In the genomic region with DNA sequence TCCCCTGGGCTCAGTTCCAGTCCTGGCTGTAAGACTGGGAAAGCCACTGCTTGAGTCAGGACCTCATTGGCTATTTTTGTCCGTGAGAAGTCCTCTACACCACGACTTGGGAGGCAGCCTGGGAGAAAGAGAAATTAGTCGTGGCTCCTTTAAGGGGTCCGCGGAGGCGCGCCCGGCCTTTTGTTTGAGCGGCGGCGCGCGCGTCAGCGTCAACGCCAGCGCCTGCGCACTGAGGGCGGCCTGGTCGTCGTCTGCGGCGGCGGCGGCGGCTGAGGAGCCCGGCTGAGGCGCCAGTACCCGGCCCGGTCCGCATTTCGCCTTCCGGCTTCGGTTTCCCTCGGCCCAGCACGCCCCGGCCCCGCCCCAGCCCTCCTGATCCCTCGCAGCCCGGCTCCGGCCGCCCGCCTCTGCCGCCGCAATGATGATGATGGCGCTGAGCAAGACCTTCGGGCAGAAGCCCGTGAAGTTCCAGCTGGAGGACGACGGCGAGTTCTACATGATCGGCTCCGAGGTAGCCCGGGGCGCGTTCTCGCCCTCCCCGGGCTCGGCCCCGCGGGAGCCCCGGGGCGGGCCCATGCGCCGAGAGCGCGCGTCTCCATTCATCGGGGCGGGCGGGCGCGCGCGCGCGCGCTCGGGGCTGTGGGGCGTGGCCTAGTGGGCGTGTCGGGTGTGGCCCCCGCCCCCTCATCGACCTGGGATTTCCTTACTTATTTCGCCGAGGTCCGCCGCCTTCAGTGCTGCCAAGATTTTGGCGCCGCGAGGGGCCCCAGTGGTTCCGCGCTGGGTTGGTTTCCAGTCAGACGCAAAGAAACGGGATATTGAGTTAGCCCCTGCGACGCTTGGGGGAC, we compare ENCODE assay signal across 8 cellular contexts. TPM values are rescaled to one million over a fixed set of nuclear protein-coding genes. Genes with fewer than 3 reads are reported as not detected.
DNase-seq lines count a peak whose midpoint lies in the region; ATAC-seq and TF ChIP-seq lines count a peak whose summit lies in the region.

Gene SMARCB1, plus strand, starts transcription at position 215 of the 848 bp plus-strand sequence. Its CDS starts 204 bp downstream, at position 419.

- H3K9me3 ChIP-seq in DND-41 (ENCODE audit: insufficient read depth, low read length, severe bottlenecking) (no peaks in the 10 kb centered on the region), SJCRH30 (replicated peaks) (no peaks in the 10 kb centered on the region), neuron (ENCODE audit: low read length) (no peaks in the 10 kb centered on the region), stomach smooth muscle (ENCODE audit: control insufficient read depth in 2 of 2, low read length in 2 of 2) (no peaks in the 10 kb centered on the region)

- H3K4me2 ChIP-seq in DND-41 (ENCODE audit: insufficient read depth, low read length) = peak within 1 kb of the TSS; percentile 76

- peaks cover 42% of the 10 kb centered on the region for H3K4me1 ChIP-seq in DND-41 (ENCODE audit: insufficient read depth, low read length)
- peaks cover 15% of the 10 kb centered on the region for H3K4me1 ChIP-seq in SJCRH30
- H3K4me1 ChIP-seq in foreskin keratinocyte = no peaks in the 10 kb centered on the region
- H3K4me1 ChIP-seq in neuron (ENCODE audit: insufficient read depth, low read length) = peaks cover 14% of the 10 kb centered on the region
- H3K4me1 ChIP-seq in stomach smooth muscle (ENCODE audit: control insufficient read depth, insufficient read depth, low read length) = peaks cover 34% of the 10 kb centered on the region

- H3K9ac ChIP-seq in DND-41 (ENCODE audit: low read depth, low read length) (peak within 1 kb of the TSS; percentile 99), stomach smooth muscle (ENCODE audit: low read length in 2 of 2) (peak within 1 kb of the TSS; percentile 82 to 92)

- H3K27ac ChIP-seq in DND-41 (ENCODE audit: low read length) (peak within 1 kb of the TSS; percentile 95), SJCRH30 (peak within 1 kb of the TSS; percentile 97), foreskin keratinocyte (peak within 1 kb of the TSS; percentile 90), stomach smooth muscle (ENCODE audit: low read length) (peak within 1 kb of the TSS; percentile 94)

- ATAC-seq in DND-41 (ENCODE audit: insufficient read depth, low read depth) (peak; percentile 64), GM21786 (IDR thresholded peaks at IDR 0.05; ENCODE audit: unreplicated experiment) (peak; percentile 67), foreskin keratinocyte (peak; percentile 73)

- TF ChIP-seq CTCF in DND-41 (IDR thresholded peaks at IDR 0.05; ENCODE audit: borderline replicate concordance, extremely low read depth, low read length, poor library complexity, severe bottlenecking) = no peak
- TF ChIP-seq CTCF in LNCaP clone FGC (IDR thresholded peaks at IDR 0.05; ENCODE audit: control insufficient read depth, extremely low read depth, insufficient read depth) = no peak
- TF ChIP-seq CTCF in foreskin keratinocyte (conservative IDR thresholded peaks at IDR 0.05) = peak; percentile 18

- peaks cover 31% of the 10 kb centered on the region for H3K36me3 ChIP-seq in DND-41 (ENCODE audit: insufficient read depth, low read length)
- H3K36me3 ChIP-seq in SJCRH30 = peaks cover 9% of the 10 kb centered on the region
- H3K36me3 ChIP-seq in neuron (ENCODE audit: insufficient read depth, low read length) = peaks cover 12% of the 10 kb centered on the region
- H3K36me3 ChIP-seq in stomach smooth muscle (ENCODE audit: control insufficient read depth in 2 of 2, insufficient read depth in 2 of 2, low read length in 2 of 2) = peaks cover 4 to 5% of the 10 kb centered on the region in 2 donors

- H3K79me2 ChIP-seq in DND-41 (ENCODE audit: insufficient read depth, low read length) = peaks cover 50% of the 10 kb centered on the region

- DNase-seq in DND-41 = peak; percentile 88
- peak; percentile 63 for DNase-seq in LNCaP clone FGC (ENCODE audit: low read depth)
- peak; percentile 86 to 92 for DNase-seq in SJCRH30
- DNase-seq in activated gamma-delta T cell treated with Interleukin-2 at 50 U/mL for 16 hours = peak; percentile 84
- DNase-seq in foreskin keratinocyte = peak; percentile 45 to 70

- H3K27me3 ChIP-seq in DND-41 (ENCODE audit: insufficient read depth, low read length, poor library complexity) (no peaks in the 10 kb centered on the region), SJCRH30 (no peaks in the 10 kb centered on the region), foreskin keratinocyte (no peaks in the 10 kb centered on the region), neuron (ENCODE audit: insufficient read depth, low read length) (no peaks in the 10 kb centered on the region), stomach smooth muscle (ENCODE audit: control insufficient read depth in 1 of 2, insufficient read depth in 2 of 2, low read length in 2 of 2) (no peaks in the 10 kb centered on the region)

- H2AFZ ChIP-seq in DND-41 (ENCODE audit: low read depth, low read length) (peak within 1 kb of the TSS; percentile 93), neuron (ENCODE audit: low read depth, low read length) (peak within 1 kb of the TSS; percentile 27)

- H3K4me3 ChIP-seq in DND-41 (ENCODE audit: low read depth in 1 of 2, low read length in 2 of 2) (peak within 1 kb of the TSS; percentile 44 to 85; a peak in 3 of 4 replicates), LNCaP clone FGC (ENCODE audit: low read depth, low read length) (peak within 1 kb of the TSS; percentile 83), SJCRH30 (peak within 1 kb of the TSS; percentile 95), neuron (ENCODE audit: low read length) (peak within 1 kb of the TSS; percentile 74), stomach smooth muscle (ENCODE audit: low read length in 2 of 2) (peak within 1 kb of the TSS; percentile 87 to 93)

- H4K20me1 ChIP-seq in DND-41 (ENCODE audit: insufficient read depth, low read length) = peaks cover 42% of the 10 kb centered on the region

RNA-seq across cellular contexts. Expression of gene SMARCB1, which starts in this region (rescaled TPM):
- 119 and 152 TPM in 2 replicates for total RNA-seq in SJCRH30 (2014; rRNA removed; shearing (Covaris generic))
- total RNA-seq in foreskin keratinocyte = 96.9 and 99.4 TPM in 2 replicates
- 113 and 121 TPM in 2 replicates for polyA plus RNA-seq in foreskin keratinocyte

Comparison
In these comparisons a context has a peak if more than half of its experiments do, and no peak if none do; other contexts are left out.
1. Peak in every context shown above with its lines: DNase-seq, ATAC-seq, H3K4me3 ChIP-seq and H3K27ac ChIP-seq.